ENCODE assay signal across 8 cellular contexts in the genomic region with DNA sequence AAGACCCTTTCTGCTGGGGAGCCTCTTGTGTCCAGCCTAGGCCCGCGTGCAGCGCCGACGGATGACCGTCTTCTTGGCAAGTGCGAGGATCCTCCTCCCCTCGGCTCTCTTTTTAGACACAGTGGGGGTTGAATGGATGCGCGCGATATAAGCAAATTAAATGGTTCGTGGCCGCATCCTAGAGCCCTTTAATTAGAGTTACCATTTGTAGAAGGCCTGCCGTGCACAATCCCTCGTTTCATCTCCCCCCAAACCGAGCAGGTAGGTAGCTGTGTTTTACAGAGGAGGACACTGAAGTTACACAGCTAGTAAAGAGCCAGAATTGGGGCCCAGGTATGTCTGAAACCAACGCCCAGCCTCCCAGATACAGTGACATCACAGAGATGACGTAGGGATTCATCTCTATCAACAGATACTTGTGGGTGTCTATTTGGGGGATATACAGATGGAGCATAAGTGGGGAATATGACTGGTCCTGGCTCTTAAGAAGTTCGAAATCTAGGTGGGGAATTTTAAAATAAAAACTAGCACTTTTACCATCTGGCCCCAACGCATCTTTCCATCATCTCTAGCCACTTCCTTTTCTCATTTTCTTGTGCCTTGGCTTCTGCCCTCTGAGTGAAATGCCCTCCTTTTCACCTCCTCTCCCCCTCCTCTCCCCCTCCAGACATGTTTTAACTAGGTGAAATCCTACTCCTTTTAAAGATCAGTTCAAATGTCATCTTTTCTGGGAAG. TPM values are rescaled to one million over a fixed set of nuclear protein-coding genes. Genes with fewer than 3 reads are reported as not detected.
DNase-seq lines count a peak whose midpoint lies in the region; TF ChIP-seq lines count a peak whose summit lies in the region.

No MANE protein-coding gene starts in this region.

- CTCF ChIA-PET in GM10248 (lab: Yijun Ruan, JAX): interaction anchor here (0.7 to 1.9 kb wide), 7 partner anchors 8 to 231 kb away, joined by 3 to 6 read pairs (median 4); no protein-coding TSS in a partner anchor

- TF ChIP-seq CTCF in GM10248 (IDR thresholded peaks at IDR 0.05; ENCODE audit: control extremely low read depth, extremely low read depth, low read depth, missing control alignments) (no peak), NB4 (IDR thresholded peaks at IDR 0.05; ENCODE audit: low read depth, low read length) (no peak), nephron (IDR thresholded peaks at IDR 0.05; ENCODE audit: unreplicated experiment in 3 of 3) (no peak)

- peaks cover 7% of the 10 kb centered on the region; the same call in 1 of the 2 replicates for H3K36me3 ChIP-seq in GM23248 (ENCODE audit: low read depth)

- in situ Hi-C loops in GM23248 (cut with MboI): no loop called here

- H3K9me3 ChIP-seq in GM23248 (ENCODE audit: low read depth): no peaks in the 10 kb centered on the region

- peak overlapping the region; percentile 91 for H3K9ac ChIP-seq in GM23248

- peaks cover 11% of the 10 kb centered on the region for H3K4me1 Mint-ChIP-seq in nephron

- H3K27ac ChIP-seq in GM23248: peak overlapping the region; percentile 95

- H3K9me3 Mint-ChIP-seq in nephron: no peaks in the 10 kb centered on the region

- peak overlapping the region; percentile 82 for H2AFZ ChIP-seq in GM23248

- H3K27ac Mint-ChIP-seq in nephron: peak overlapping the region; percentile 56 to 99 (median 60)

- peaks cover 20% of the 10 kb centered on the region for H3K36me3 Mint-ChIP-seq in nephron (ENCODE audit: low read depth)

- peaks cover 24% of the 10 kb centered on the region for H3K4me1 ChIP-seq in GM23248 (ENCODE audit: insufficient read depth)

- POLR2A ChIA-PET in GM10248 (lab: Yijun Ruan, JAX): interaction anchor here (1.0 kb wide), 1 partner anchor 24 kb away, joined by 4 read pairs; the partner anchor contains the start of gene DEPDC7

- H3K4me3 ChIP-seq in GM23248 (peak overlapping the region; percentile 92), NB4 (ENCODE audit: low read depth, low read length) (peak overlapping the region; percentile 78)

- TF ChIP-seq POLR2A in NB4 (IDR thresholded peaks at IDR 0.05; ENCODE audit: extremely low read depth, insufficient read length) (no peak), erythroblast (IDR thresholded peaks at IDR 0.05; ENCODE audit: low read length) (no peak)

- H3K27me3 Mint-ChIP-seq in nephron (ENCODE audit: low read depth): no peaks in the 10 kb centered on the region

- H3K27me3 ChIP-seq in GM23248 (replicated peaks; ENCODE audit: insufficient read depth): no peaks in the 10 kb centered on the region

- H3K9me2 ChIP-seq in GM23248 (ENCODE audit: insufficient read depth): no peaks in the 10 kb centered on the region

- peak; percentile 61 for DNase-seq in GM10248 (ENCODE audit: extremely low spot score)
- DNase-seq in GM23248: peak; percentile 62
- DNase-seq in NB4 (ENCODE audit: low read depth): no peak
- DNase-seq in activated CD4-positive, alpha-beta T cell treated with anti-CD3 and anti-CD28 coated beads, Interleukin-2, amount 50 U/mL, for 1 hour: peak; percentile 25
- peak; percentile 53 to 66 for DNase-seq in erythroblast (lab: John Stamatoyannopoulos, UW)
- no peak for DNase-seq in middle frontal gyrus (ENCODE audit: extremely low spot score, low spot score)
- DNase-seq in GOT3 (lab: John Stamatoyannopoulos, UW): no peak

- peak overlapping the region; percentile 98 for H3K4me2 ChIP-seq in GM23248 (ENCODE audit: unreplicated experiment)

- H3K79me2 ChIP-seq in GM23248 (ENCODE audit: insufficient read depth): peaks cover 45% of the 10 kb centered on the region

- 1 to 2% methylated on average over 20 of the region's 20 CpGs for WGBS in GM23248 (ENCODE audit: low coverage in 1 of 2, low lambda C conversion rate in 2 of 2, missing lambda C conversion rate in 2 of 2), 2 experiments

- no peaks in the 10 kb centered on the region for H4K20me1 ChIP-seq in GM23248 (ENCODE audit: insufficient read depth)

- H3K4me3 Mint-ChIP-seq in nephron: peak overlapping the region; percentile 93 to 97 (median 95)

- H3F3A ChIP-seq in GM23248 (ENCODE audit: insufficient read depth): peaks cover 7% of the 10 kb centered on the region; the same call in 1 of the 2 replicates

RNA-seq across cellular contexts. Expression of gene TCP11L1, which starts 0.9 kb away (rescaled TPM):
- total RNA-seq in GM23248 (2014; rRNA removed; shearing (Covaris generic)): 39.8 and 42.6 TPM in 2 replicates
- 23.4 and 25.4 TPM in 2 replicates for polyA plus RNA-seq in GM23248 (2016; fragmentation: Nextera tagmentation; extraction: Ambion mirVana)

RNA-seq across cellular contexts. Expression of gene DEPDC7, which starts 24.6 kb away (rescaled TPM):
- 4.8 and 5.3 TPM in 2 replicates for total RNA-seq in GM23248 (2014; rRNA removed; shearing (Covaris generic))
- polyA plus RNA-seq in GM23248 (2016; fragmentation: Nextera tagmentation; extraction: Ambion mirVana): 9.7 and 9.9 TPM in 2 replicates

Comparison
In these comparisons a context has a peak if more than half of its experiments do, and no peak if none do; other contexts are left out.
1. DNase-seq: peak in GM10248 (single experiment), GM23248 (single experiment), activated CD4-positive, alpha-beta T cell treated with anti-CD3 and anti-CD28 coated beads, Interleukin-2, amount 50 U/mL, for 1 hour (single experiment) and erythroblast (2 of 2); none in NB4 (single experiment), middle frontal gyrus (single experiment) and GOT3 (single experiment).